ENCODE assay signal across 19 cellular contexts in genomic region chr5:16628376-16628775, GRCh38. TPM values are rescaled to one million over a fixed set of nuclear protein-coding genes. Genes with fewer than 3 reads are reported as not detected.
DNase-seq lines count a peak whose midpoint lies in the region; ATAC-seq, FAIRE-seq and TF ChIP-seq lines count a peak whose summit lies in the region.
"Had no signal": no experiment of that assay in that cellular context is flagged by ENCODE, and none has a peak within 500 bp of the region (broad histone marks: within the 10 kb centered on the region; RNA-seq: fewer than 3 reads in every experiment).

No MANE protein-coding gene starts in this region.

- no peaks in the 10 kb centered on the region for H3K27me3 ChIP-seq in CD4-positive, alpha-beta T cell (ENCODE audit: control insufficient read depth, insufficient read depth, low read length)
- peaks cover 0 to 4% of the 10 kb centered on the region in 2 experiments; a peak in 1 of 5 replicates for H3K27me3 ChIP-seq in HepG2 (ENCODE audit: control insufficient read depth in 1 of 2, insufficient read depth in 2 of 2, low read length in 2 of 2)

- H3K4me2 ChIP-seq in HepG2 (ENCODE audit: low read depth, low read length): no peak overlapping the region

- peak overlapping the region; percentile 93 for H3K27ac Mint-ChIP-seq in CD4-positive, alpha-beta T cell
- H3K27ac Mint-ChIP-seq: activated B cell treated with CpG ODN at 0.5 μM for 24 hours had no signal

- no peaks in the 10 kb centered on the region for H4K20me1 ChIP-seq in HepG2 (ENCODE audit: insufficient read depth, low read length)

- peaks cover 43% of the 10 kb centered on the region for H3K4me1 Mint-ChIP-seq in CD4-positive, alpha-beta T cell (ENCODE audit: low read depth)

- in situ Hi-C loops in HepG2 (cut with HindIII; ENCODE audit: extremely low pct_ligation_motif_present, low pct_unique_long_range_greater_than_20kb): no loop called here

- CTCF ChIA-PET in CD4-positive, alpha-beta T cell (lab: Charles Lee): interaction anchor here (3.7 kb wide), 1 partner anchor 12 kb away, joined by 21 read pairs; the partner anchor contains the start of gene RETREG1
- CTCF ChIA-PET in HepG2 (lab: Yijun Ruan, JAX; ENCODE audit: low intra/inter-chr PET ratio, low total read pairs): no interaction called here

- H3K27me3 Mint-ChIP-seq in CD4-positive, alpha-beta T cell: no peaks in the 10 kb centered on the region
- H3K27me3 Mint-ChIP-seq: activated T-helper 17 cell treated with anti-CD3 and anti-CD28 coated beads, Interleukin-2, amount 50 U/mL, for 72 hours had no signal

- H3K36me3 Mint-ChIP-seq in CD4-positive, alpha-beta T cell (ENCODE audit: low read depth): peaks cover 7% of the 10 kb centered on the region

- peak; percentile 31 for DNase-seq in AG20443 (ENCODE audit: low spot score)
- no peak for DNase-seq in CD4-positive, alpha-beta T cell
- DNase-seq in NCI-H524 (lab: John Stamatoyannopoulos, UW): peak; percentile 84 to 91
- peak; percentile 22 for DNase-seq in fibroblast of mammary gland (ENCODE audit: low read depth)
- DNase-seq in 8988T: no peak
- DNase-seq in iPS-NIHi7 (ENCODE audit: extremely low spot score): no peak
- no peak for DNase-seq in HepG2 (ENCODE audit: low spot score)
- DNase-seq in central memory CD4-positive, alpha-beta T cell: no peak
- DNase-seq: activated B cell treated with CpG ODN at 0.5 μM for 24 hours; AML-193; effector CD4-positive, alpha-beta T cell; EL; Karpas-422; NCI-H1092; NCI-H2107; NCI-H526 treated with DMSO at 0.1 percent for 48 hours; PC-3 had no signal

- H3K9me3 ChIP-seq in CD4-positive, alpha-beta T cell (ENCODE audit: control insufficient read depth, low read length): no peaks in the 10 kb centered on the region
- no peaks in the 10 kb centered on the region for H3K9me3 ChIP-seq in HepG2 (ENCODE audit: low read length)

- intact Hi-C loops in CD4-positive, alpha-beta T cell (cut with DNase I, micrococcal nuclease): no loop called here
- intact Hi-C loops in HepG2 (cut with micrococcal nuclease; ENCODE audit: unreplicated experiment): no loop called here

- POLR2A ChIA-PET in CD4-positive, alpha-beta T cell (lab: Charles Lee): interaction anchor here (1.1 to 7.3 kb wide), 5 partner anchors 11 to 45 kb away, joined by 3 to 206 read pairs (median 8); partner anchors contain the start of gene RETREG1
- POLR2A ChIA-PET in HepG2 (lab: Yijun Ruan, JAX): no interaction called here

- ATAC-seq in CD4-positive, alpha-beta T cell (ENCODE audit: poor library complexity): no peak
- no peak for ATAC-seq in HepG2
- ATAC-seq: activated T-helper 17 cell treated with anti-CD3 and anti-CD28 coated beads, Interleukin-2, amount 50 U/mL, for 72 hours; left lobe of liver; PC-3 had no signal

- TF ChIP-seq CTCF in CD4-positive, alpha-beta T cell (IDR thresholded peaks at IDR 0.05): no peak
- TF ChIP-seq CTCF in fibroblast of mammary gland (conservative IDR thresholded peaks at IDR 0.05; ENCODE audit: control insufficient read depth, insufficient read depth, low read depth, low read length): no peak
- TF ChIP-seq CTCF in HepG2 (CRISPR knock-in tag; IDR thresholded peaks at IDR 0.05): no peak

- BruUV-seq in HepG2 (replicated peaks; lab: Mats Ljungman, UMichigan): no TSS peak

- no peaks in the 10 kb centered on the region for H3K9me3 Mint-ChIP-seq in CD4-positive, alpha-beta T cell
- H3K9me3 Mint-ChIP-seq: activated B cell treated with CpG ODN at 0.5 μM for 24 hours; activated T-helper 17 cell treated with anti-CD3 and anti-CD28 coated beads, Interleukin-2, amount 50 U/mL, for 72 hours had no signal

- TF ChIP-seq RAD21 in HepG2 (CRISPR knock-in tag; IDR thresholded peaks at IDR 0.05): no peak

- no peak overlapping the region for H3K4me3 Mint-ChIP-seq in CD4-positive, alpha-beta T cell
- H3K4me3 Mint-ChIP-seq: activated B cell treated with CpG ODN at 0.5 μM for 24 hours had no signal

- H3K36me3 ChIP-seq in HepG2 (replicated peaks in 1 of 2; ENCODE audit: control insufficient read depth in 1 of 2, insufficient read depth in 2 of 2, low read length in 2 of 2): no peaks in the 10 kb centered on the region

- no peaks in the 10 kb centered on the region for H3K4me1 ChIP-seq in HepG2 (ENCODE audit: insufficient read depth, low read length)

- H2AFZ ChIP-seq in HepG2 (ENCODE audit: low read length): no peak overlapping the region

- H3K4me3 ChIP-seq in fibroblast of mammary gland (ENCODE audit: control insufficient read depth, low read depth, low read length) (no peak overlapping the region), HepG2 (replicated peaks in 1 of 3; ENCODE audit: insufficient read depth in 1 of 3, low read depth in 2 of 3, low read length in 3 of 3) (no peak overlapping the region)

- TF ChIP-seq EP300 in HepG2 (IDR thresholded peaks at IDR 0.05; ENCODE audit: low read depth in 2 of 2, low read length in 2 of 2) (no peak), HepG2 (CRISPR knock-in tag; IDR thresholded peaks at IDR 0.05; ENCODE audit: borderline replicate concordance) (no peak)

- no peak overlapping the region for H3K9ac ChIP-seq in HepG2 (ENCODE audit: insufficient read depth, low read depth, low read length)

- 30% methylated on average over 3 of the region's 3 CpGs for WGBS in HepG2 (ENCODE audit: low lambda C conversion rate)

- no peaks in the 10 kb centered on the region for H3K79me2 ChIP-seq in HepG2 (ENCODE audit: insufficient read depth, low read length)

- no peak for TF ChIP-seq POLR2A in HepG2 (IDR thresholded peaks at IDR 0.05; ENCODE audit: insufficient read depth in 1 of 2, low read depth in 2 of 2, low read length in 2 of 2)

- no peak overlapping the region for H3K27ac ChIP-seq in CD4-positive, alpha-beta T cell (ENCODE audit: low read depth, low read length)
- H3K27ac ChIP-seq in HepG2 (ENCODE audit: extremely low read length, insufficient read depth, low read length): no peak overlapping the region

- no peak for FAIRE-seq in HepG2 (lab: Jason Lieb, UNC)

TF ChIP-seq in HepG2, 621 proteins besides CTCF, POLR2A, EP300 and RAD21:
- TF ChIP-seq RBFOX2 (IDR thresholded peaks at IDR 0.05; ENCODE audit: low read depth, low read length): no peak
- TF ChIP-seq ELF3 (CRISPR knock-in tag; IDR thresholded peaks at IDR 0.05): no peak
- no peak for TF ChIP-seq TIGD3 (CRISPR knock-in tag; IDR thresholded peaks at IDR 0.05; ENCODE audit: borderline replicate concordance)
- no peak for TF ChIP-seq ZBTB44 (CRISPR knock-in tag; IDR thresholded peaks at IDR 0.05)
- no peak for TF ChIP-seq ZNF496 (CRISPR knock-in tag; IDR thresholded peaks at IDR 0.05; ENCODE audit: insufficient replicate concordance)
- TF ChIP-seq ASH2L (IDR thresholded peaks at IDR 0.05; ENCODE audit: insufficient read length, low read depth, low read length): no peak

RNA-seq across cellular contexts. Expression of gene RETREG1, which starts 11.6 kb away (rescaled TPM):
- total RNA-seq in CD4-positive, alpha-beta T cell: 10 to 100 TPM; 68.9 to 69.7 TPM
- total RNA-seq in HepG2 (2016; rRNA removed; fragmentation: Illumina TruSeq; extraction: Trizol): not detected in 2 replicates
- total RNA-seq in HepG2 (2016; cell fraction: cytosol; rRNA removed; fragmentation: Illumina TruSeq; extraction: Trizol; ENCODE audit: low read depth): not detected in 2 replicates
- total RNA-seq in HepG2 (2016; cell fraction: insoluble cytoplasmic fraction; rRNA removed; fragmentation: Illumina TruSeq; extraction: Trizol): not detected in 2 replicates
- not detected in 2 replicates for total RNA-seq in HepG2 (2016; cell fraction: membrane; rRNA removed; fragmentation: Illumina TruSeq; extraction: Trizol)
- total RNA-seq in HepG2 (2016; cell fraction: nucleus; rRNA removed; fragmentation: Illumina TruSeq; extraction: Trizol): not detected in 2 replicates
- 0.07 TPM in 1 of 2 replicates, not detected in the other for polyA plus RNA-seq in HepG2 (2011; rRNA removed)
- 0.09 TPM in 1 of 2 replicates, not detected in the other for polyA plus RNA-seq in HepG2 (2011; cell fraction: cytosol; rRNA removed)
- not detected in 2 replicates for polyA plus RNA-seq in HepG2 (2011; cell fraction: nucleus; rRNA removed)
- not detected in 2 replicates for polyA plus RNA-seq in HepG2 (2012)
- polyA plus RNA-seq in HepG2 (2016; cell fraction: cytosol; fragmentation: Illumina TruSeq; extraction: Trizol; ENCODE audit: low read depth): not detected in 2 replicates
- polyA plus RNA-seq in HepG2 (2016; cell fraction: insoluble cytoplasmic fraction; fragmentation: Illumina TruSeq; extraction: Trizol; ENCODE audit: low read depth): not detected in 2 replicates
- polyA plus RNA-seq in HepG2 (2016; cell fraction: membrane; fragmentation: Illumina TruSeq; extraction: Trizol; ENCODE audit: low read depth): not detected in 2 replicates
- polyA plus RNA-seq in HepG2 (2016; cell fraction: nucleus; fragmentation: Illumina TruSeq; extraction: Trizol; ENCODE audit: insufficient read depth, low read depth): not detected in 2 replicates
- polyA minus RNA-seq in HepG2 (2011; rRNA and poly(A)+ RNA removed; ENCODE audit: low replicate concordance): 4.4 TPM in 1 of 2 replicates, not detected in the other
- not detected in 2 replicates for polyA minus RNA-seq in HepG2 (2011; cell fraction: cytosol; rRNA and poly(A)+ RNA removed)
- not detected in 2 replicates for polyA minus RNA-seq in HepG2 (2011; cell fraction: nucleus; rRNA and poly(A)+ RNA removed)

Comparison
In these comparisons a context has a peak if more than half of its experiments do, and no peak if none do; other contexts are left out.
1. DNase-seq: peak in AG20443 (single experiment), NCI-H524 (2 of 2) and fibroblast of mammary gland (single experiment); none in CD4-positive, alpha-beta T cell (0 of 10), 8988T (single experiment), iPS-NIHi7 (single experiment), HepG2 (single experiment) and central memory CD4-positive, alpha-beta T cell (single experiment).
2. RNA of gene RETREG1, which starts 11.6 kb away (total RNA-seq): 68.9 to 69.7 TPM in CD4-positive, alpha-beta T cell; not detected in HepG2; every median in the first group is over 10 times any median in the second.